1 cellular context compared by ENCODE assay signal in the genomic region with DNA sequence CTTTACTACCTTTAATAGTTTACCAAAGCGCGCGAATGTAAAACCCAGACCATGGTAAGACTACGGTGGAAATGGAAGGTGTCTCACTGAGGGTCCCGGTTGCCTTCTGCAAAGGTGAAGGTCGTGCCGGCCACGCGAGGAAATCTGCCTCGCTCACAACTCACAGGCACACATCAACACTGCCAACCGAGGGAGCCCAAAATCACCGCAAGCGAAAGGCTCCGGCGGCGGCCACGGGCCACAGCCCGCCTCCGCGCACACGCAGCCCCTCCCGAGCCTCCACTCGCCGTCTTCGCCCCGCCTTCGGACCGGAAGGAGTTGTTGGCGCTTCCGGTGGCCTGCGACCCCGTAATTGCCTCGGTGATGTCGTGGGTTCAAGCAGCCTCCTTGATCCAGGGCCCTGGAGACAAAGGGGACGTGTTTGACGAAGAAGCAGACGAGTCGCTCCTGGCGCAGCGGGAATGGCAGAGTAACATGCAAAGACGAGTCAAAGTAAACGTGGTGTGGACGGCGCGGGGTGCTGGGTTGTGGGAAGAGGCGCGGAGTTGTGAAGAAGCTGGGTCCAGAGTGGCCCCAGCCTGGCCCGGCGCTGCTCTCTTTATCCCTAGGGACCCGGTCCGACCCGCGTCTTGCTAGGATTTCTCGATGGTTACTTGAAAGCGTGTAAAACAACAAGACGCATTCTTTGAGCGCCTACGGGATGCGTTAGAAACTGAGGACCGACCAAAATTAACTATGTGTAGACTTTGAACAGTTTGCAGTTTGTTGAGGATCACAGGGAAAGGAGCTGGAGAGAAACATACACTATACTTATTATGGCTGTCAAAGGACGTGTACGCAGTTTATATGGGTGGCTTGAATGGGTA.
TF ChIP-seq lines count a peak whose summit lies in the region.

A gene with protein sequence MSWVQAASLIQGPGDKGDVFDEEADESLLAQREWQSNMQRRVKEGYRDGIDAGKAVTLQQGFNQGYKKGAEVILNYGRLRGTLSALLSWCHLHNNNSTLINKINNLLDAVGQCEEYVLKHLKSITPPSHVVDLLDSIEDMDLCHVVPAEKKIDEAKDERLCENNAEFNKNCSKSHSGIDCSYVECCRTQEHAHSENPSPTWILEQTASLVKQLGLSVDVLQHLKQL (plus strand): TSS at position 349 of the 866 bp plus-strand sequence. CDS start 15 bp downstream, at position 364.

TF ChIP-seq in HepG2, 621 proteins besides CTCF, POLR2A, EP300 and RAD21 (continued from another document and continues in another):
- TF ChIP-seq, protein P1, sequence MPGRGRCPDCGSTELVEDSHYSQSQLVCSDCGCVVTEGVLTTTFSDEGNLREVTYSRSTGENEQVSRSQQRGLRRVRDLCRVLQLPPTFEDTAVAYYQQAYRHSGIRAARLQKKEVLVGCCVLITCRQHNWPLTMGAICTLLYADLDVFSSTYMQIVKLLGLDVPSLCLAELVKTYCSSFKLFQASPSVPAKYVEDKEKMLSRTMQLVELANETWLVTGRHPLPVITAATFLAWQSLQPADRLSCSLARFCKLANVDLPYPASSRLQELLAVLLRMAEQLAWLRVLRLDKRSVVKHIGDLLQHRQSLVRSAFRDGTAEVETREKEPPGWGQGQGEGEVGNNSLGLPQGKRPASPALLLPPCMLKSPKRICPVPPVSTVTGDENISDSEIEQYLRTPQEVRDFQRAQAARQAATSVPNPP (CRISPR knock-in tag; IDR thresholded peaks at IDR 0.05) = 0 out of 2 replicates have a peak, but pooled peaks have one; percentile 13
- no peak for TF ChIP-seq SRF (IDR thresholded peaks at IDR 0.05; ENCODE audit: low read depth, low read length)
- peak; percentile 95 for TF ChIP-seq ZFX (CRISPR knock-in tag; IDR thresholded peaks at IDR 0.05; ENCODE audit: low read depth)
- TF ChIP-seq, protein P2, sequence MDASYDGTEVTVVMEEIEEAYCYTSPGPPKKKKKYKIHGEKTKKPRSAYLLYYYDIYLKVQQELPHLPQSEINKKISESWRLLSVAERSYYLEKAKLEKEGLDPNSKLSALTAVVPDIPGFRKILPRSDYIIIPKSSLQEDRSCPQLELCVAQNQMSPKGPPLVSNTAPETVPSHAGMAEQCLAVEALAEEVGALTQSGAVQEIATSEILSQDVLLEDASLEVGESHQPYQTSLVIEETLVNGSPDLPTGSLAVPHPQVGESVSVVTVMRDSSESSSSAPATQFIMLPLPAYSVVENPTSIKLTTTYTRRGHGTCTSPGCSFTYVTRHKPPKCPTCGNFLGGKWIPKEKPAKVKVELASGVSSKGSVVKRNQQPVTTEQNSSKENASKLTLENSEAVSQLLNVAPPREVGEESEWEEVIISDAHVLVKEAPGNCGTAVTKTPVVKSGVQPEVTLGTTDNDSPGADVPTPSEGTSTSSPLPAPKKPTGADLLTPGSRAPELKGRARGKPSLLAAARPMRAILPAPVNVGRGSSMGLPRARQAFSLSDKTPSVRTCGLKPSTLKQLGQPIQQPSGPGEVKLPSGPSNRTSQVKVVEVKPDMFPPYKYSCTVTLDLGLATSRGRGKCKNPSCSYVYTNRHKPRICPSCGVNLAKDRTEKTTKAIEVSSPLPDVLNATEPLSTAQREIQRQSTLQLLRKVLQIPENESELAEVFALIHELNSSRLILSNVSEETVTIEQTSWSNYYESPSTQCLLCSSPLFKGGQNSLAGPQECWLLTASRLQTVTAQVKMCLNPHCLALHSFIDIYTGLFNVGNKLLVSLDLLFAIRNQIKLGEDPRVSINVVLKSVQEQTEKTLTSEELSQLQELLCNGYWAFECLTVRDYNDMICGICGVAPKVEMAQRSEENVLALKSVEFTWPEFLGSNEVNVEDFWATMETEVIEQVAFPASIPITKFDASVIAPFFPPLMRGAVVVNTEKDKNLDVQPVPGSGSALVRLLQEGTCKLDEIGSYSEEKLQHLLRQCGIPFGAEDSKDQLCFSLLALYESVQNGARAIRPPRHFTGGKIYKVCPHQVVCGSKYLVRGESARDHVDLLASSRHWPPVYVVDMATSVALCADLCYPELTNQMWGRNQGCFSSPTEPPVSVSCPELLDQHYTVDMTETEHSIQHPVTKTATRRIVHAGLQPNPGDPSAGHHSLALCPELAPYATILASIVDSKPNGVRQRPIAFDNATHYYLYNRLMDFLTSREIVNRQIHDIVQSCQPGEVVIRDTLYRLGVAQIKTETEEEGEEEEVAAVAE (CRISPR knock-in tag; IDR thresholded peaks at IDR 0.05; ENCODE audit: borderline replicate concordance) = no peak
- TF ChIP-seq ZNF101 (CRISPR knock-in tag; IDR thresholded peaks at IDR 0.05; ENCODE audit: borderline replicate concordance, low read depth) = no peak; the same call in 1 of the 2 replicates
- TF ChIP-seq, protein P3, sequence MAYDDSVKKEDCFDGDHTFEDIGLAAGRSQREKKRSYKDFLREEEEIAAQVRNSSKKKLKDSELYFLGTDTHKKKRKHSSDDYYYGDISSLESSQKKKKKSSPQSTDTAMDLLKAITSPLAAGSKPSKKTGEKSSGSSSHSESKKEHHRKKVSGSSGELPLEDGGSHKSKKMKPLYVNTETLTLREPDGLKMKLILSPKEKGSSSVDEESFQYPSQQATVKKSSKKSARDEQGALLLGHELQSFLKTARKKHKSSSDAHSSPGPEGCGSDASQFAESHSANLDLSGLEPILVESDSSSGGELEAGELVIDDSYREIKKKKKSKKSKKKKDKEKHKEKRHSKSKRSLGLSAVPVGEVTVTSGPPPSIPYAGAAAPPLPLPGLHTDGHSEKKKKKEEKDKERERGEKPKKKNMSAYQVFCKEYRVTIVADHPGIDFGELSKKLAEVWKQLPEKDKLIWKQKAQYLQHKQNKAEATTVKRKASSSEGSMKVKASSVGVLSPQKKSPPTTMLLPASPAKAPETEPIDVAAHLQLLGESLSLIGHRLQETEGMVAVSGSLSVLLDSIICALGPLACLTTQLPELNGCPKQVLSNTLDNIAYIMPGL (CRISPR knock-in tag; IDR thresholded peaks at IDR 0.05; ENCODE audit: borderline replicate concordance in 1 of 2, low read depth in 1 of 2) = peak; percentile 91 to 92
- TF ChIP-seq ZKSCAN5 (CRISPR knock-in tag; IDR thresholded peaks at IDR 0.05) = 0 out of 2 replicates have a peak, but pooled peaks have one; percentile 34
- TF ChIP-seq, protein P4, sequence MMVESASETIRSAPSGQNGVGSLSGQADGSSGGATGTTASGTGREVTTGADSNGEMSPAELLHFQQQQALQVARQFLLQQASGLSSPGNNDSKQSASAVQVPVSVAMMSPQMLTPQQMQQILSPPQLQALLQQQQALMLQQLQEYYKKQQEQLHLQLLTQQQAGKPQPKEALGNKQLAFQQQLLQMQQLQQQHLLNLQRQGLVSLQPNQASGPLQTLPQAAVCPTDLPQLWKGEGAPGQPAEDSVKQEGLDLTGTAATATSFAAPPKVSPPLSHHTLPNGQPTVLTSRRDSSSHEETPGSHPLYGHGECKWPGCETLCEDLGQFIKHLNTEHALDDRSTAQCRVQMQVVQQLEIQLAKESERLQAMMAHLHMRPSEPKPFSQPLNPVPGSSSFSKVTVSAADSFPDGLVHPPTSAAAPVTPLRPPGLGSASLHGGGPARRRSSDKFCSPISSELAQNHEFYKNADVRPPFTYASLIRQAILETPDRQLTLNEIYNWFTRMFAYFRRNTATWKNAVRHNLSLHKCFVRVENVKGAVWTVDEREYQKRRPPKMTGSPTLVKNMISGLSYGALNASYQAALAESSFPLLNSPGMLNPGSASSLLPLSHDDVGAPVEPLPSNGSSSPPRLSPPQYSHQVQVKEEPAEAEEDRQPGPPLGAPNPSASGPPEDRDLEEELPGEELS (CRISPR knock-in tag; IDR thresholded peaks at IDR 0.05) = peak; percentile 49
- no peak for TF ChIP-seq LCORL (IDR thresholded peaks at IDR 0.05)
- TF ChIP-seq LCORL (CRISPR knock-in tag; IDR thresholded peaks at IDR 0.05) = no peak
- TF ChIP-seq, protein P5, sequence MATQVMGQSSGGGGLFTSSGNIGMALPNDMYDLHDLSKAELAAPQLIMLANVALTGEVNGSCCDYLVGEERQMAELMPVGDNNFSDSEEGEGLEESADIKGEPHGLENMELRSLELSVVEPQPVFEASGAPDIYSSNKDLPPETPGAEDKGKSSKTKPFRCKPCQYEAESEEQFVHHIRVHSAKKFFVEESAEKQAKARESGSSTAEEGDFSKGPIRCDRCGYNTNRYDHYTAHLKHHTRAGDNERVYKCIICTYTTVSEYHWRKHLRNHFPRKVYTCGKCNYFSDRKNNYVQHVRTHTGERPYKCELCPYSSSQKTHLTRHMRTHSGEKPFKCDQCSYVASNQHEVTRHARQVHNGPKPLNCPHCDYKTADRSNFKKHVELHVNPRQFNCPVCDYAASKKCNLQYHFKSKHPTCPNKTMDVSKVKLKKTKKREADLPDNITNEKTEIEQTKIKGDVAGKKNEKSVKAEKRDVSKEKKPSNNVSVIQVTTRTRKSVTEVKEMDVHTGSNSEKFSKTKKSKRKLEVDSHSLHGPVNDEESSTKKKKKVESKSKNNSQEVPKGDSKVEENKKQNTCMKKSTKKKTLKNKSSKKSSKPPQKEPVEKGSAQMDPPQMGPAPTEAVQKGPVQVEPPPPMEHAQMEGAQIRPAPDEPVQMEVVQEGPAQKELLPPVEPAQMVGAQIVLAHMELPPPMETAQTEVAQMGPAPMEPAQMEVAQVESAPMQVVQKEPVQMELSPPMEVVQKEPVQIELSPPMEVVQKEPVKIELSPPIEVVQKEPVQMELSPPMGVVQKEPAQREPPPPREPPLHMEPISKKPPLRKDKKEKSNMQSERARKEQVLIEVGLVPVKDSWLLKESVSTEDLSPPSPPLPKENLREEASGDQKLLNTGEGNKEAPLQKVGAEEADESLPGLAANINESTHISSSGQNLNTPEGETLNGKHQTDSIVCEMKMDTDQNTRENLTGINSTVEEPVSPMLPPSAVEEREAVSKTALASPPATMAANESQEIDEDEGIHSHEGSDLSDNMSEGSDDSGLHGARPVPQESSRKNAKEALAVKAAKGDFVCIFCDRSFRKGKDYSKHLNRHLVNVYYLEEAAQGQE (IDR thresholded peaks at IDR 0.05; ENCODE audit: borderline replicate concordance in 1 of 2, low read depth in 1 of 2, low read length in 2 of 2) = peak in 1 of 2 experiments; percentile 33; a peak in 1 of 4 replicates
- TF ChIP-seq, protein P6, sequence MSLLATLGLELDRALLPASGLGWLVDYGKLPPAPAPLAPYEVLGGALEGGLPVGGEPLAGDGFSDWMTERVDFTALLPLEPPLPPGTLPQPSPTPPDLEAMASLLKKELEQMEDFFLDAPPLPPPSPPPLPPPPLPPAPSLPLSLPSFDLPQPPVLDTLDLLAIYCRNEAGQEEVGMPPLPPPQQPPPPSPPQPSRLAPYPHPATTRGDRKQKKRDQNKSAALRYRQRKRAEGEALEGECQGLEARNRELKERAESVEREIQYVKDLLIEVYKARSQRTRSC (CRISPR knock-in tag; IDR thresholded peaks at IDR 0.05; ENCODE audit: low read depth) = no peak
- no peak for TF ChIP-seq TCF12 (IDR thresholded peaks at IDR 0.05)
- TF ChIP-seq TCF12 (CRISPR knock-in tag; IDR thresholded peaks at IDR 0.05) = no peak
- 0 out of 2 replicates have a peak, but pooled peaks have one; percentile 66 for TF ChIP-seq ZNF468 (CRISPR knock-in tag; IDR thresholded peaks at IDR 0.05)
- no peak; the same call in 1 of the 2 replicates for TF ChIP-seq NCOA2 (CRISPR knock-in tag; IDR thresholded peaks at IDR 0.05)
- TF ChIP-seq ZNF34 (CRISPR knock-in tag; IDR thresholded peaks at IDR 0.05; ENCODE audit: borderline replicate concordance) = peak; percentile 89; the same call in 1 of the 2 replicates
- TF ChIP-seq FOSL1 (CRISPR knock-in tag; IDR thresholded peaks at IDR 0.05; ENCODE audit: borderline replicate concordance) = no peak
- peak; percentile 54; the same call in 1 of the 2 replicates for TF ChIP-seq CREM (IDR thresholded peaks at IDR 0.05)
- TF ChIP-seq CREM (CRISPR knock-in tag; IDR thresholded peaks at IDR 0.05) = 0 out of 2 replicates have a peak, but pooled peaks have one; percentile 17
- TF ChIP-seq, protein P7, sequence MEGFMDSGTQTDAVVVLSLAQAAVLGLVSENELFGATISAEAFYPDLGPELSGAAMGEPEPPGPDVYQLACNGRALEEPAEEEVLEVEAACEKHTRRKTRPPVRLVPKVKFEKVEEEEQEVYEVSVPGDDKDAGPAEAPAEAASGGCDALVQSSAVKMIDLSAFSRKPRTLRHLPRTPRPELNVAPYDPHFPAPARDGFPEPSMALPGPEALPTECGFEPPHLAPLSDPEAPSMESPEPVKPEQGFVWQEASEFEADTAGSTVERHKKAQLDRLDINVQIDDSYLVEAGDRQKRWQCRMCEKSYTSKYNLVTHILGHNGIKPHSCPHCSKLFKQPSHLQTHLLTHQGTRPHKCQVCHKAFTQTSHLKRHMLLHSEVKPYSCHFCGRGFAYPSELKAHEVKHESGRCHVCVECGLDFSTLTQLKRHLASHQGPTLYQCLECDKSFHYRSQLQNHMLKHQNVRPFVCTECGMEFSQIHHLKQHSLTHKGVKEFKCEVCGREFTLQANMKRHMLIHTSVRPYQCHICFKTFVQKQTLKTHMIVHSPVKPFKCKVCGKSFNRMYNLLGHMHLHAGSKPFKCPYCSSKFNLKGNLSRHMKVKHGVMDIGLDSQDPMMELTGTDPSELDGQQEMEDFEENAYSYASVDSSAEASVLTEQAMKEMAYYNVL (CRISPR knock-in tag; IDR thresholded peaks at IDR 0.05; ENCODE audit: borderline replicate concordance) = peak; percentile 69; the same call in 1 of the 2 replicates
- TF ChIP-seq, protein P8, sequence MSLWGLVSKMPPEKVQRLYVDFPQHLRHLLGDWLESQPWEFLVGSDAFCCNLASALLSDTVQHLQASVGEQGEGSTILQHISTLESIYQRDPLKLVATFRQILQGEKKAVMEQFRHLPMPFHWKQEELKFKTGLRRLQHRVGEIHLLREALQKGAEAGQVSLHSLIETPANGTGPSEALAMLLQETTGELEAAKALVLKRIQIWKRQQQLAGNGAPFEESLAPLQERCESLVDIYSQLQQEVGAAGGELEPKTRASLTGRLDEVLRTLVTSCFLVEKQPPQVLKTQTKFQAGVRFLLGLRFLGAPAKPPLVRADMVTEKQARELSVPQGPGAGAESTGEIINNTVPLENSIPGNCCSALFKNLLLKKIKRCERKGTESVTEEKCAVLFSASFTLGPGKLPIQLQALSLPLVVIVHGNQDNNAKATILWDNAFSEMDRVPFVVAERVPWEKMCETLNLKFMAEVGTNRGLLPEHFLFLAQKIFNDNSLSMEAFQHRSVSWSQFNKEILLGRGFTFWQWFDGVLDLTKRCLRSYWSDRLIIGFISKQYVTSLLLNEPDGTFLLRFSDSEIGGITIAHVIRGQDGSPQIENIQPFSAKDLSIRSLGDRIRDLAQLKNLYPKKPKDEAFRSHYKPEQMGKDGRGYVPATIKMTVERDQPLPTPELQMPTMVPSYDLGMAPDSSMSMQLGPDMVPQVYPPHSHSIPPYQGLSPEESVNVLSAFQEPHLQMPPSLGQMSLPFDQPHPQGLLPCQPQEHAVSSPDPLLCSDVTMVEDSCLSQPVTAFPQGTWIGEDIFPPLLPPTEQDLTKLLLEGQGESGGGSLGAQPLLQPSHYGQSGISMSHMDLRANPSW (CRISPR knock-in tag; IDR thresholded peaks at IDR 0.05; ENCODE audit: borderline replicate concordance) = peak; percentile 82; the same call in 1 of the 2 replicates
- 0 out of 2 replicates have a peak, but pooled peaks have one; percentile 40 for TF ChIP-seq AKAP8 (CRISPR knock-in tag; IDR thresholded peaks at IDR 0.05)
- TF ChIP-seq, protein P9, sequence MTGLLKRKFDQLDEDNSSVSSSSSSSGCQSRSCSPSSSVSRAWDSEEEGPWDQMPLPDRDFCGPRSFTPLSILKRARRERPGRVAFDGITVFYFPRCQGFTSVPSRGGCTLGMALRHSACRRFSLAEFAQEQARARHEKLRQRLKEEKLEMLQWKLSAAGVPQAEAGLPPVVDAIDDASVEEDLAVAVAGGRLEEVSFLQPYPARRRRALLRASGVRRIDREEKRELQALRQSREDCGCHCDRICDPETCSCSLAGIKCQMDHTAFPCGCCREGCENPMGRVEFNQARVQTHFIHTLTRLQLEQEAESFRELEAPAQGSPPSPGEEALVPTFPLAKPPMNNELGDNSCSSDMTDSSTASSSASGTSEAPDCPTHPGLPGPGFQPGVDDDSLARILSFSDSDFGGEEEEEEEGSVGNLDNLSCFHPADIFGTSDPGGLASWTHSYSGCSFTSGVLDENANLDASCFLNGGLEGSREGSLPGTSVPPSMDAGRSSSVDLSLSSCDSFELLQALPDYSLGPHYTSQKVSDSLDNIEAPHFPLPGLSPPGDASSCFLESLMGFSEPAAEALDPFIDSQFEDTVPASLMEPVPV (CRISPR knock-in tag; IDR thresholded peaks at IDR 0.05) = no peak; the same call in 1 of the 2 replicates
- TF ChIP-seq WIZ (CRISPR knock-in tag; IDR thresholded peaks at IDR 0.05) = peak; percentile 87; the same call in 1 of the 2 replicates
- TF ChIP-seq GABPB1 (CRISPR knock-in tag; IDR thresholded peaks at IDR 0.05) = peak; percentile 99
- peak; percentile 39; the same call in 1 of the 2 replicates for TF ChIP-seq ZMAT3 (CRISPR knock-in tag; conservative IDR thresholded peaks at IDR 0.05)
